Comparison of ENCODE assay signal across 8 cellular contexts in the genomic region with DNA sequence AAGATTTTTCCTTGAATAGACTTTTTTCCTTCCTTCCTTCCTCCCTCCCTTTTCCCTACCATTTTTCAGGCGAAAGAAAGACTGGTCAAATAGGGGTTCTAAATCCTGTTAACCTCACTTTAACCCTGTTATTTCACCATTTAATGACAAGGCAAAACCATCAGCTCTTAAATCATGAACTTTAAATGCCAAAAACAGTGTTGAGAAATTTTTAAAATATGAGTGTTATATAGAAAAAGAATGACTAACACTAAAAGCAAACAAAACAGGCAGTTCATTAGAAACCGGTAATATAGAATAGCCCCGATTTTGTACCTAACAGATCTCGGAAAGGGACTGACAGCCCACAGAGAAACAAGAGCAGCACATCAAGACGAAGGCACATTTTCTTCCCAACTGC. TPM values are rescaled to one million over a fixed set of nuclear protein-coding genes. Genes with fewer than 3 reads are reported as not detected.
DNase-seq lines count a peak whose midpoint lies in the region; ATAC-seq, FAIRE-seq and TF ChIP-seq lines count a peak whose summit lies in the region.

No MANE protein-coding gene starts in this region.

- no peak for TF ChIP-seq CTCF in HFF-Myc (IDR thresholded peaks at IDR 0.05; ENCODE audit: low read depth, low read length, missing control alignments)
- TF ChIP-seq CTCF in lung (IDR thresholded peaks at IDR 0.05; ENCODE audit: control extremely low read depth, extremely low read depth): no peak

- peak overlapping the region; percentile 92 to 98 (median 98) for H3K27ac Mint-ChIP-seq in CD4-positive, alpha-beta memory T cell

- no peaks in the 10 kb centered on the region for H3K9me3 ChIP-seq in CD4-positive, alpha-beta memory T cell (ENCODE audit: control insufficient read depth in 1 of 2, low read length in 2 of 2)
- no peaks in the 10 kb centered on the region for H3K9me3 ChIP-seq in adipocyte (ENCODE audit: control insufficient read depth, low read length)
- H3K9me3 ChIP-seq in lung (ENCODE audit: control insufficient read depth in 2 of 2, insufficient read depth in 1 of 2, low read length in 1 of 2): no peaks in the 10 kb centered on the region

- peaks cover 83% of the 10 kb centered on the region for H3K4me1 ChIP-seq in CD4-positive, alpha-beta memory T cell (ENCODE audit: insufficient read depth, low read length)
- H3K4me1 ChIP-seq in adipocyte (ENCODE audit: control insufficient read depth, insufficient read depth, low read length): peaks cover 32% of the 10 kb centered on the region
- H3K4me1 ChIP-seq in lung (ENCODE audit: control insufficient read depth in 2 of 2, insufficient read depth in 2 of 2, low read length in 2 of 2): peaks cover 2 to 9% of the 10 kb centered on the region in 2 donors

- DNase-seq in CD4-positive, alpha-beta memory T cell: no peak
- DNase-seq in HFF-Myc (ENCODE audit: extremely low read depth, low read depth) (no peak), adipocyte (ENCODE audit: low read depth) (peak; percentile 74), lung (ENCODE audit: low spot score) (no peak), GM12892 (ENCODE audit: insufficient read length) (no peak)

- peaks cover 5 to 30% of the 10 kb centered on the region in 2 donors for H3K36me3 Mint-ChIP-seq in CD4-positive, alpha-beta memory T cell

- peak overlapping the region; percentile 91 to 99 (median 95) for H3K4me3 Mint-ChIP-seq in CD4-positive, alpha-beta memory T cell

- ATAC-seq in lung (ENCODE audit: insufficient read depth, low FRiP score): no peak
- no peak for ATAC-seq in HG03354 (IDR thresholded peaks at IDR 0.05; ENCODE audit: poor library complexity, severe bottlenecking, unreplicated experiment)
- ATAC-seq in HG02588 (IDR thresholded peaks at IDR 0.05; ENCODE audit: unreplicated experiment): no peak
- ATAC-seq in HG02884 (IDR thresholded peaks at IDR 0.05; ENCODE audit: unreplicated experiment): no peak

- WGBS in lung, 2 donors: 12 to 19% methylated on average over 5 of the region's 5 CpGs

- H3K9ac ChIP-seq in adipocyte (ENCODE audit: low read length): peak overlapping the region; percentile 73

- POLR2A ChIA-PET in CD4-positive, alpha-beta memory T cell (lab: Charles Lee; ENCODE audit: partially characterized antibody): interaction anchor here (0.6 to 6.0 kb wide), 46 partner anchors 10 to 1225 kb away, joined by 3 to 105 read pairs (median 9); a partner anchor contains a TSS

- H3K9me3 Mint-ChIP-seq in CD4-positive, alpha-beta memory T cell: peaks cover 0 to 3% (median 0%) of the 10 kb centered on the region in 8 donors

- no peak for FAIRE-seq in GM12892 (lab: Jason Lieb, UNC)

- peaks cover 61 to 96% (median 73%) of the 10 kb centered on the region in 4 donors for H3K4me1 Mint-ChIP-seq in CD4-positive, alpha-beta memory T cell

- H3K27me3 ChIP-seq in CD4-positive, alpha-beta memory T cell (ENCODE audit: insufficient read depth, low read length): no peaks in the 10 kb centered on the region
- H3K27me3 ChIP-seq in adipocyte (replicated peaks; ENCODE audit: control insufficient read depth, insufficient read depth, low read length): no peaks in the 10 kb centered on the region
- H3K27me3 ChIP-seq in lung (ENCODE audit: control insufficient read depth, insufficient read depth): no peaks in the 10 kb centered on the region

- H3K36me3 ChIP-seq in CD4-positive, alpha-beta memory T cell (ENCODE audit: insufficient read depth, low read length): no peaks in the 10 kb centered on the region
- H3K36me3 ChIP-seq in adipocyte (ENCODE audit: control insufficient read depth, insufficient read depth, low read length, severe bottlenecking) (no peaks in the 10 kb centered on the region), lung (ENCODE audit: control insufficient read depth in 2 of 2, insufficient read depth in 2 of 2, low read length in 2 of 2) (no peaks in the 10 kb centered on the region)

- no peaks in the 10 kb centered on the region for H3K27me3 Mint-ChIP-seq in CD4-positive, alpha-beta memory T cell

- no peak for TF ChIP-seq POLR2A in GM12892 (IDR thresholded peaks at IDR 0.05; ENCODE audit: low read depth, low read length)

- H3K4me3 ChIP-seq in CD4-positive, alpha-beta memory T cell (ENCODE audit: low read length in 2 of 2): peak overlapping the region; percentile 95
- peak overlapping the region; percentile 53 for H3K4me3 ChIP-seq in HFF-Myc (replicated peaks; ENCODE audit: low read depth, low read length)
- H3K4me3 ChIP-seq in adipocyte (ENCODE audit: low read length): peak overlapping the region; percentile 81
- H3K4me3 ChIP-seq in lung: no peak overlapping the region

- CTCF ChIA-PET in CD4-positive, alpha-beta memory T cell (lab: Charles Lee; ENCODE audit: partially characterized antibody): interaction anchor here (0.6 to 6.0 kb wide), 25 partner anchors 8 to 187 kb away, joined by 3 to 26 read pairs (median 7); a partner anchor contains a TSS

- intact Hi-C loops in CD4-positive, alpha-beta memory T cell (cut with micrococcal nuclease): loop anchor here (1.0 to 2.0 kb wide), 3 partner anchors 90 to 640 kb away; a partner anchor contains a TSS

- peak overlapping the region; percentile 70 for H3K27ac ChIP-seq in CD4-positive, alpha-beta memory T cell (ENCODE audit: low read depth, low read length)
- H3K27ac ChIP-seq in lung (ENCODE audit: low read depth in 1 of 2, low read length in 1 of 2): peak overlapping the region; percentile 62 to 79

RNA-seq across cellular contexts. Expression of a gene that starts 57.3 kb away (rescaled TPM):
- total RNA-seq in CD4-positive, alpha-beta memory T cell: 10 to 100 TPM; 64.9 to 71.1 TPM
- polyA plus RNA-seq in CD4-positive, alpha-beta memory T cell: 10 to 100 TPM; 32.7 to 35.9 TPM
- total RNA-seq in lung: 10 to 100 TPM; 12.5 to 40.8 TPM
- polyA plus RNA-seq in lung: 1 to 10 TPM; 1.3 to 1.6 TPM
- polyA plus RNA-seq in GM12892 (2012; ENCODE audit: missing spikeins): 11.5 TPM
